In genomic region chr17:78780852-78781338, GRCh38 we compare ENCODE assay signal across 8 cellular contexts. TPM values are rescaled to one million over a fixed set of nuclear protein-coding genes. Genes with fewer than 3 reads are reported as not detected.
DNase-seq lines count a peak whose midpoint lies in the region; ATAC-seq, FAIRE-seq and TF ChIP-seq lines count a peak whose summit lies in the region.

No MANE protein-coding gene starts in this region.

- H3K4me3 Mint-ChIP-seq in astrocyte (ENCODE audit: unreplicated experiment) (peak overlapping the region; percentile 92), type B pancreatic cell (peak overlapping the region; percentile 92)

- H3K4me1 ChIP-seq in heart left ventricle (peaks cover 0 to 71% (median 22%) of the 10 kb centered on the region in 12 donors), astrocyte (ENCODE audit: insufficient read depth, low read length) (no peaks in the 10 kb centered on the region), lung (ENCODE audit: control insufficient read depth in 2 of 2, insufficient read depth in 2 of 2, low read length in 2 of 2) (peaks cover 0 to 9% of the 10 kb centered on the region in 2 donors)

- peak overlapping the region; percentile 98 for H3K4me2 ChIP-seq in astrocyte (ENCODE audit: low read length)

- no peaks in the 10 kb centered on the region for H3K36me3 Mint-ChIP-seq in astrocyte (ENCODE audit: low read depth, unreplicated experiment)
- no peaks in the 10 kb centered on the region for H3K36me3 Mint-ChIP-seq in type B pancreatic cell

- ATAC-seq in heart left ventricle (no peak), lung (ENCODE audit: insufficient read depth, low FRiP score) (no peak), HG02678 (IDR thresholded peaks at IDR 0.05; ENCODE audit: unreplicated experiment) (no peak)

- H3K9me3 Mint-ChIP-seq in astrocyte (ENCODE audit: unreplicated experiment) = no peaks in the 10 kb centered on the region
- H3K9me3 Mint-ChIP-seq in type B pancreatic cell = no peaks in the 10 kb centered on the region

- H3K27me3 Mint-ChIP-seq in astrocyte (ENCODE audit: low read depth, unreplicated experiment) (no peaks in the 10 kb centered on the region), type B pancreatic cell (no peaks in the 10 kb centered on the region)

- FAIRE-seq in astrocyte (lab: Jason Lieb, UNC) = no peak

- H3K4me3 ChIP-seq in heart left ventricle = peak overlapping the region; percentile 85 to 100 (median 94)
- H3K4me3 ChIP-seq in astrocyte (ENCODE audit: insufficient read depth, low read depth, low read length) = peak overlapping the region; percentile 71
- H3K4me3 ChIP-seq in lung = peak overlapping the region; percentile 88

- 43 to 60% (median 51%) methylated on average over 17 of the region's 17 CpGs for WGBS in heart left ventricle, 4 donors
- 43 to 55% methylated on average over 17 of the region's 17 CpGs for WGBS in lung, 2 donors

- intact Hi-C loops in heart left ventricle (cut with DNase I) (loop anchor here in 6 of 10 donors (5.0 to 10.0 kb wide), 5 partner anchors 34 to 66 kb away; no protein-coding TSS in a partner anchor), cardiac septum (cut with DNase I) (loop anchor here (5.0 kb wide), 1 partner anchor 44 kb away; no protein-coding TSS in a partner anchor)

- H3K4me1 Mint-ChIP-seq in astrocyte (ENCODE audit: low read depth, unreplicated experiment) (peaks cover 1% of the 10 kb centered on the region), type B pancreatic cell (ENCODE audit: unreplicated experiment) (peaks cover 19% of the 10 kb centered on the region)

- H4K20me1 ChIP-seq in astrocyte (ENCODE audit: insufficient read depth, low read length) = peaks cover 18% of the 10 kb centered on the region

- H3K36me3 ChIP-seq in heart left ventricle (no peaks in the 10 kb centered on the region), astrocyte (ENCODE audit: insufficient read depth, low read length) (no peaks in the 10 kb centered on the region), lung (ENCODE audit: control insufficient read depth in 2 of 2, insufficient read depth in 2 of 2, low read length in 2 of 2) (peaks cover 0 to 1% of the 10 kb centered on the region in 2 donors)

- H3K27ac ChIP-seq in heart left ventricle (peak overlapping the region; percentile 80 to 99 (median 92)), astrocyte (ENCODE audit: low read depth, low read length) (no peak overlapping the region), lung (ENCODE audit: low read depth in 1 of 2, low read length in 1 of 2) (peak overlapping the region; percentile 89 to 99)

- DNase-seq in heart left ventricle (no peak), cardiac septum (ENCODE audit: low spot score) (no peak), astrocyte (ENCODE audit: low read depth) (no peak), lung (ENCODE audit: low spot score) (no peak), type B pancreatic cell (ENCODE audit: extremely low spot score, unreplicated experiment) (no peak), SIG-M5 (lab: John Stamatoyannopoulos, UW) (no peak), NCI-H1436 treated with DMSO at 0.1 percent for 48 hours (lab: John Stamatoyannopoulos, UW) (no peak)

- H3K79me2 ChIP-seq in astrocyte (ENCODE audit: insufficient read depth, low read length) = peaks cover 44% of the 10 kb centered on the region

- H2AFZ ChIP-seq in astrocyte (ENCODE audit: low read depth, low read length) = peak overlapping the region; percentile 77

- no peak for TF ChIP-seq CTCF in heart left ventricle (IDR thresholded peaks at IDR 0.05)
- no peak for TF ChIP-seq CTCF in astrocyte (IDR thresholded peaks at IDR 0.05; ENCODE audit: insufficient read depth, low read depth, low read length)
- no peak for TF ChIP-seq CTCF in lung (IDR thresholded peaks at IDR 0.05; ENCODE audit: control extremely low read depth, extremely low read depth)
- peak; percentile 16 for TF ChIP-seq CTCF in type B pancreatic cell (conservative IDR thresholded peaks at IDR 0.05)

- no peak for TF ChIP-seq POLR2A in heart left ventricle (IDR thresholded peaks at IDR 0.05)

- H3K9me3 ChIP-seq in heart left ventricle (no peaks in the 10 kb centered on the region), astrocyte (ENCODE audit: insufficient read depth, low read depth, low read length) (no peaks in the 10 kb centered on the region), lung (ENCODE audit: control insufficient read depth in 2 of 2, insufficient read depth in 1 of 2, low read length in 1 of 2) (no peaks in the 10 kb centered on the region)

- H3K27me3 ChIP-seq in heart left ventricle (no peaks in the 10 kb centered on the region), astrocyte (ENCODE audit: insufficient read depth, low read length) (no peaks in the 10 kb centered on the region), lung (ENCODE audit: control insufficient read depth, insufficient read depth) (no peaks in the 10 kb centered on the region)

- H3K27ac Mint-ChIP-seq in astrocyte (ENCODE audit: unreplicated experiment) (peak overlapping the region; percentile 75), type B pancreatic cell (peak overlapping the region; percentile 58)

- H3K9ac ChIP-seq in astrocyte (ENCODE audit: low read length) = peak overlapping the region; percentile 89

RNA-seq across cellular contexts. Expression of gene CYTH1, which starts 1.2 kb away (rescaled TPM):
- 10 to 100 TPM; 27.2 to 59.1 (median 31.2) TPM for total RNA-seq in heart left ventricle
- 10 to 100 TPM; 20.0 to 28.1 TPM for polyA plus RNA-seq in heart left ventricle
- total RNA-seq in cardiac septum = 29.4 TPM
- 22.4 and 25.0 TPM in 2 replicates for total RNA-seq in astrocyte
- 10 to 100 TPM; 67.0 to 97.2 TPM for total RNA-seq in lung
- polyA plus RNA-seq in lung = 10 to 100 TPM; 50.5 to 85.1 TPM
- 18.8 and 30.3 TPM in 2 replicates for total RNA-seq in type B pancreatic cell (ENCODE audit: low replicate concordance)

RNA-seq across cellular contexts. Expression of gene USP36, which starts 59.7 kb away (rescaled TPM):
- total RNA-seq in heart left ventricle = 10 to 100 TPM; 14.0 to 40.9 (median 21.0) TPM
- polyA plus RNA-seq in heart left ventricle = 10 to 100 TPM; 11.7 to 18.3 TPM
- 19.5 TPM for total RNA-seq in cardiac septum
- 48.1 and 51.0 TPM in 2 replicates for total RNA-seq in astrocyte
- total RNA-seq in lung = 10 to 100 TPM; 56.4 to 61.5 TPM
- polyA plus RNA-seq in lung = 10 to 100 TPM; 22.2 to 33.3 TPM
- total RNA-seq in type B pancreatic cell (ENCODE audit: low replicate concordance) = 53.4 and 58.6 TPM in 2 replicates
